ENCODE assay signal across 8 cellular contexts in genomic region chr3:10292505-10293419, GRCh38. TPM values are rescaled to one million over a fixed set of nuclear protein-coding genes. Genes with fewer than 3 reads are reported as not detected.
DNase-seq lines count a peak whose midpoint lies in the region; ATAC-seq and TF ChIP-seq lines count a peak whose summit lies in the region.

GHRL (minus strand) TSS chr3:10292947; CDS start chr3:10290180, 2,767 bp downstream.

- ATAC-seq in GM19455 (IDR thresholded peaks at IDR 0.05; ENCODE audit: unreplicated experiment) (peak; percentile 64), HG03520 (IDR thresholded peaks at IDR 0.05; ENCODE audit: unreplicated experiment) (peak; percentile 68), sciatic nerve (no peak)
- ATAC-seq in effector memory CD8-positive, alpha-beta T cell (replicated peaks) = peak; percentile 56

- H3K27ac Mint-ChIP-seq in effector memory CD8-positive, alpha-beta T cell = peak within 1 kb of the TSS; percentile 22 to 27

- TF ChIP-seq EP300 in SK-N-SH (IDR thresholded peaks at IDR 0.05; ENCODE audit: borderline replicate concordance in 1 of 2, low read depth in 1 of 2, low read length in 1 of 2) = no peak

- peaks cover 0 to 4% of the 10 kb centered on the region in 2 donors for H3K4me1 Mint-ChIP-seq in effector memory CD8-positive, alpha-beta T cell (ENCODE audit: low read depth in 2 of 2)

- H3K36me3 Mint-ChIP-seq in effector memory CD8-positive, alpha-beta T cell (ENCODE audit: insufficient read depth) = peaks cover 28% of the 10 kb centered on the region

- peak within 1 kb of the TSS; percentile 24 for H3K4me2 ChIP-seq in DOHH2 (ENCODE audit: low read length)
- no peak within 1 kb of the TSS for H3K4me2 ChIP-seq in SK-N-SH

- H3K4me3 ChIP-seq in DOHH2 (ENCODE audit: low read length) (peak within 1 kb of the TSS; percentile 3; the same call in 1 of the 2 replicates), SK-N-SH (ENCODE audit: low read depth in 2 of 2, low read length in 1 of 2) (no peak within 1 kb of the TSS)

- POLR2A ChIA-PET in SK-N-SH (lab: Yijun Ruan, JAX) = no interaction called here

- TF ChIP-seq CTCF in DOHH2 (IDR thresholded peaks at IDR 0.05; ENCODE audit: low read depth, low read length, poor library complexity, severe bottlenecking) (no peak), SK-N-SH (IDR thresholded peaks at IDR 0.05) (no peak)

- no peak for DNase-seq in effector memory CD8-positive, alpha-beta T cell
- DNase-seq in NCI-H187 treated with DMSO at 0.1 percent for 48 hours (lab: John Stamatoyannopoulos, UW) = no peak
- no peak for DNase-seq in SK-N-SH
- DNase-seq in NCI-H187 (lab: John Stamatoyannopoulos, UW) = no peak
- DNase-seq in sciatic nerve (ENCODE audit: low spot score) = no peak

- peaks cover 52% of the 10 kb centered on the region for H3K36me3 ChIP-seq in DOHH2 (ENCODE audit: control insufficient read depth, low read length)
- H3K36me3 ChIP-seq in SK-N-SH (replicated peaks in 1 of 2; ENCODE audit: control insufficient read depth in 1 of 2, insufficient read depth in 2 of 2, low read length in 1 of 2) = peaks cover 14 to 18% of the 10 kb centered on the region in 2 experiments

- CTCF ChIA-PET in SK-N-SH (lab: Yijun Ruan, JAX) = interaction anchor here (0.5 to 1.2 kb wide), 4 partner anchors 33 to 128 kb away, joined by 3 read pairs; partner anchors contain the start of gene IRAK2

- intact Hi-C loops in sciatic nerve (cut with DNase I) = no loop called here

- H3K9me2 ChIP-seq in DOHH2 (replicated peaks; ENCODE audit: control insufficient read depth, low read length) (no peaks in the 10 kb centered on the region), SK-N-SH (no peaks in the 10 kb centered on the region)

- peak within 1 kb of the TSS in 1 of 2 donors; percentile 6 for H3K4me3 Mint-ChIP-seq in effector memory CD8-positive, alpha-beta T cell

- H3K27me3 Mint-ChIP-seq in effector memory CD8-positive, alpha-beta T cell = no peaks in the 10 kb centered on the region

- peaks cover 14% of the 10 kb centered on the region for H3F3A ChIP-seq in DOHH2 (ENCODE audit: control insufficient read depth, insufficient read depth)
- peaks cover 5% of the 10 kb centered on the region for H3F3A ChIP-seq in SK-N-SH (replicated peaks; ENCODE audit: insufficient read depth)

- H3K27me3 ChIP-seq in DOHH2 (ENCODE audit: control insufficient read depth, low read length) = no peaks in the 10 kb centered on the region
- H3K27me3 ChIP-seq in SK-N-SH (ENCODE audit: insufficient read depth) = no peaks in the 10 kb centered on the region

- WGBS in SK-N-SH (ENCODE audit: low lambda C conversion rate) = 93% methylated on average over 12 of the region's 12 CpGs

- H2AFZ ChIP-seq in SK-N-SH (ENCODE audit: low read depth) = no peak within 1 kb of the TSS

- H4K20me1 ChIP-seq in DOHH2 (ENCODE audit: control insufficient read depth, insufficient read depth, low read depth, low read length) (no peaks in the 10 kb centered on the region), SK-N-SH (ENCODE audit: insufficient read depth) (no peaks in the 10 kb centered on the region)

- H3K9ac ChIP-seq in SK-N-SH = no peak within 1 kb of the TSS

- H3K27ac ChIP-seq in DOHH2 (ENCODE audit: low read depth, low read length) = peak within 1 kb of the TSS; percentile 9
- H3K27ac ChIP-seq in SK-N-SH (ENCODE audit: low read depth in 2 of 2, low read length in 1 of 2) = no peak within 1 kb of the TSS

- no peaks in the 10 kb centered on the region for H3K9me3 Mint-ChIP-seq in effector memory CD8-positive, alpha-beta T cell

- no peak for TF ChIP-seq RAD21 in SK-N-SH (IDR thresholded peaks at IDR 0.05; ENCODE audit: low read length)

- H3K79me2 ChIP-seq in DOHH2 (ENCODE audit: control insufficient read depth, low read length) = no peaks in the 10 kb centered on the region; the same call in 1 of the 2 replicates
- no peaks in the 10 kb centered on the region for H3K79me2 ChIP-seq in SK-N-SH (ENCODE audit: insufficient read depth)

- H3K4me1 ChIP-seq in DOHH2 (ENCODE audit: control insufficient read depth, low read length) (peaks cover 21% of the 10 kb centered on the region), SK-N-SH (ENCODE audit: control insufficient read depth in 1 of 2, insufficient read depth in 2 of 2, low read depth in 1 of 2, low read length in 1 of 2) (no peaks in the 10 kb centered on the region)

- H3K9me3 ChIP-seq in DOHH2 (ENCODE audit: control insufficient read depth, insufficient read depth, low read length) (no peaks in the 10 kb centered on the region), SK-N-SH (no peaks in the 10 kb centered on the region)

TF ChIP-seq in SK-N-SH, 30 proteins besides CTCF, POLR2A, EP300 and RAD21:
- TF ChIP-seq USF1 (IDR thresholded peaks at IDR 0.05; ENCODE audit: borderline replicate concordance, low read depth) = no peak
- no peak for TF ChIP-seq IRF3 (IDR thresholded peaks at IDR 0.05; ENCODE audit: low read depth, low read length)
- TF ChIP-seq CHD2 (IDR thresholded peaks at IDR 0.05; ENCODE audit: low read length, partially characterized antibody) = no peak

RNA-seq across cellular contexts. Expression of gene GHRL, which starts in this region (rescaled TPM):
- polyA plus RNA-seq in SK-N-SH (2012; rRNA removed) = not detected in 2 replicates
- polyA plus RNA-seq in SK-N-SH (2012; cell fraction: cytosol; rRNA removed) = not detected in 2 replicates
- polyA plus RNA-seq in SK-N-SH (2012; cell fraction: nucleus; rRNA removed) = 0.29 and 0.31 TPM in 2 replicates
- 2.1 TPM for total RNA-seq in sciatic nerve
